In genomic region chr2:20452551-20452950, GRCh38 we compare ENCODE assay signal across 10 cellular contexts.
DNase-seq lines count a peak whose midpoint lies in the region; ATAC-seq and TF ChIP-seq lines count a peak whose summit lies in the region.
"Had no signal": no experiment of that assay in that cellular context is flagged by ENCODE, and none has a peak within 500 bp of the region (broad histone marks: within the 10 kb centered on the region; RNA-seq: fewer than 3 reads in every experiment).

No MANE protein-coding gene starts in this region.

- peaks cover 19% of the 10 kb centered on the region for H3K27me3 Mint-ChIP-seq in nephron (ENCODE audit: low read depth)

- no peaks in the 10 kb centered on the region for H3K9me3 Mint-ChIP-seq in nephron
- H3K9me3 Mint-ChIP-seq: CD4-positive, alpha-beta memory T cell had no signal

- H3K4me3 ChIP-seq in fibroblast of mammary gland (ENCODE audit: control insufficient read depth, low read depth, low read length), result no peak overlapping the region

- DNase-seq in AG20443 (ENCODE audit: low spot score), result peak; percentile 54
- DNase-seq in SW480 (ENCODE audit: low spot score), result peak; percentile 75
- DNase-seq in fibroblast of mammary gland (ENCODE audit: low read depth), result peak; percentile 65
- no peak for DNase-seq in activated CD4-positive, alpha-beta T cell treated with anti-CD3 and anti-CD28 coated beads for 1 hour
- DNase-seq in NCI-H1436 treated with DMSO at 0.1 percent for 48 hours (lab: John Stamatoyannopoulos, UW), result no peak
- DNase-seq: activated gamma-delta T cell; CD4-positive, alpha-beta memory T cell had no signal

- H3K4me3 Mint-ChIP-seq in nephron, result peak overlapping the region in 2 of 3 experiments; percentile 36 to 61
- H3K4me3 Mint-ChIP-seq: CD4-positive, alpha-beta memory T cell had no signal

- H3K4me1 Mint-ChIP-seq in nephron, result peaks cover 34% of the 10 kb centered on the region

- peaks cover 11% of the 10 kb centered on the region for H3K36me3 Mint-ChIP-seq in nephron (ENCODE audit: low read depth)

- TF ChIP-seq CTCF in fibroblast of mammary gland (conservative IDR thresholded peaks at IDR 0.05; ENCODE audit: control insufficient read depth, insufficient read depth, low read depth, low read length), result peak; percentile 33
- TF ChIP-seq CTCF in nephron (IDR thresholded peaks at IDR 0.05; ENCODE audit: unreplicated experiment in 3 of 3), result no peak

- peak overlapping the region in 2 of 3 experiments; percentile 35 to 83 for H3K27ac Mint-ChIP-seq in nephron
- H3K27ac Mint-ChIP-seq: CD4-positive, alpha-beta memory T cell had no signal

- ATAC-seq in GM18502 (IDR thresholded peaks at IDR 0.05; ENCODE audit: poor library complexity, unreplicated experiment) (no peak), HG03196 (IDR thresholded peaks at IDR 0.05; ENCODE audit: unreplicated experiment) (no peak)

Comparison
In these comparisons a context has a peak if more than half of its experiments do, and no peak if none do; other contexts are left out.
1. DNase-seq: peak in AG20443 (single experiment), SW480 (single experiment) and fibroblast of mammary gland (single experiment); none in activated CD4-positive, alpha-beta T cell treated with anti-CD3 and anti-CD28 coated beads for 1 hour (single experiment) and NCI-H1436 treated with DMSO at 0.1 percent for 48 hours (single experiment).